1 cellular context compared by ENCODE assay signal in genomic region chr20:31603822-31604566, GRCh38.
A peak's percentile ranks its signal among the peaks of the same experiment; 100 is the strongest.
TF ChIP-seq lines count a peak whose summit lies in the region.

No MANE protein-coding gene starts in this region.

TF ChIP-seq in HepG2, 621 proteins besides CTCF, POLR2A, EP300 and RAD21 (continued from another document):
- peak; percentile 95 for TF ChIP-seq E2F2 (CRISPR knock-in tag; IDR thresholded peaks at IDR 0.05; ENCODE audit: borderline replicate concordance)
- peak; percentile 84 for TF ChIP-seq ZNF263 (CRISPR knock-in tag; IDR thresholded peaks at IDR 0.05)
- peak; percentile 94 for TF ChIP-seq ZFP1 (CRISPR knock-in tag; IDR thresholded peaks at IDR 0.05)
- peak; percentile 91 for TF ChIP-seq ZNF574 (CRISPR knock-in tag; IDR thresholded peaks at IDR 0.05)
- TF ChIP-seq ZNF343 (CRISPR knock-in tag; IDR thresholded peaks at IDR 0.05) = peak; percentile 43; the same call in 1 of the 2 replicates
- no peak for TF ChIP-seq SNAPC5 (CRISPR knock-in tag; IDR thresholded peaks at IDR 0.05; ENCODE audit: borderline replicate concordance)
- peak; percentile 84; the same call in 1 of the 2 replicates for TF ChIP-seq ZNF678 (CRISPR knock-in tag; IDR thresholded peaks at IDR 0.05)
- no peak for TF ChIP-seq ZNF530 (CRISPR knock-in tag; IDR thresholded peaks at IDR 0.05; ENCODE audit: low read depth)
